Comparison of ENCODE assay signal across 12 cellular contexts in the genomic region with DNA sequence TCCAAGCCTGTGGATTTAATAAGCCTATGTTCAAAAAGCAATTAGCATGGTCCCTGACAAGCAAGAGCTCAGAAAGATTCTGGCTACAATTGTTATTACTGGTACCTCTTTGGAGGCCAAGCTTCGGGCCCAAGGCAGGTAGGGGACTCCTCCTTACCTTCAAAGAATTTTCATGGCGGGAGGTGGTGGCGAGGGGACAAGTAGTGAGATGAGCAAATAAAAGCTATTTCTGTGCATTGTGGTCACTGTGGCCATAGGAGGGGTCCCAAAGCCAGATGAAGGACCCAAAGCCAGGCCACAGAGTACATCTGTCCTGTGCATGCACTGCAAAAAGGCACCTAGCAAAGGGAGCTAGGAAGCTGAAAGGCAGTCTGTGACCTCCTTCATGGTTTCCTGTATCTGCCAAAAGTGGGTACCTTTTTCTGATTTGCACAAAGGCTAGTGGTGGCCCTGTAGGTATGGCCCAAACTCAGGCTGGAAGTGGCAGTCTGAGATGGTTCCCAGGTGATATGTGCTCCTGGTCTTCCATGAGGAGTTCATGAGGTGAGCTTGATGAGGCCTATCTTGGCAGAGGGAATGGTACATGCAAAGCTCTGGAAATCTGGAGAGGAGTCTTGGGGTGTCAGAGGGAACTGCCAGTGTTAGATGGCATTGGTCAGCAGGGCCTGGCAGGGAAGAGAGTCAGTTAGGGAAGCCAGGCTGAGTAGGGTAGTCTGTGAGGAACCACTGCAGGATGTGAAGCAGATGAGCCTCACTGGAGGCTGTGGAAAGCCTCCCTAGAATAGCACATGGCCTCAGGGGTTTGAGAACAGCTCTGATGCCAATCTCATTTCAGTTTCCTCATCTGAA. TPM values are rescaled to one million over a fixed set of nuclear protein-coding genes. Genes with fewer than 3 reads are reported as not detected.
DNase-seq lines count a peak whose midpoint lies in the region; ATAC-seq and TF ChIP-seq lines count a peak whose summit lies in the region.
"Had no signal": no experiment of that assay in that cellular context is flagged by ENCODE, and none has a peak within 500 bp of the region (broad histone marks: within the 10 kb centered on the region; RNA-seq: fewer than 3 reads in every experiment).

No MANE protein-coding gene starts in this region.

- no peak overlapping the region for H3K27ac ChIP-seq in spleen

- H3K27ac Mint-ChIP-seq in activated CD8-positive, alpha-beta memory T cell treated with anti-CD3 and anti-CD28 coated beads, Interleukin-2, amount 10 ng/mL, durations not matched to agents 7 days and 5 days, result no peak overlapping the region
- peak overlapping the region; percentile 72 for H3K27ac Mint-ChIP-seq in T-helper 17 cell

- intact Hi-C loops in spleen (cut with DNase I; ENCODE audit: low total_unique reads), result no loop called here

- no peak overlapping the region for H3K4me3 Mint-ChIP-seq in activated CD8-positive, alpha-beta memory T cell treated with anti-CD3 and anti-CD28 coated beads, Interleukin-2, amount 10 ng/mL, durations not matched to agents 7 days and 5 days
- H3K4me3 Mint-ChIP-seq in T-helper 17 cell, result no peak overlapping the region

- no peak for TF ChIP-seq POLR2A in spleen (IDR thresholded peaks at IDR 0.05)

- no peak overlapping the region for H3K4me3 ChIP-seq in spleen

- no peaks in the 10 kb centered on the region for H3K36me3 Mint-ChIP-seq in activated CD8-positive, alpha-beta memory T cell treated with anti-CD3 and anti-CD28 coated beads, Interleukin-2, amount 10 ng/mL, durations not matched to agents 7 days and 5 days
- H3K36me3 Mint-ChIP-seq in T-helper 17 cell (ENCODE audit: low read depth), result peaks cover 2% of the 10 kb centered on the region

- CTCF ChIA-PET in activated CD8-positive, alpha-beta memory T cell treated with anti-CD3 and anti-CD28 coated beads, Interleukin-2, amount 10 ng/mL, durations not matched to agents 7 days and 5 days (lab: Charles Lee), result interaction anchor here (0.9 to 9.0 kb wide), 5 partner anchors 9 to 123 kb away, joined by 3 to 109 read pairs (median 5); no protein-coding TSS in a partner anchor

- 85 to 94% (median 91%) methylated on average over 3 of the region's 3 CpGs for WGBS in spleen, 5 donors

- no peak for ATAC-seq in activated CD8-positive, alpha-beta memory T cell treated with anti-CD3 and anti-CD28 coated beads, Interleukin-2, amount 10 ng/mL, durations not matched to agents 7 days and 5 days
- ATAC-seq in T-helper 17 cell (no peak), left lobe of liver (no peak)
- ATAC-seq: PC-3 had no signal

- no peaks in the 10 kb centered on the region for H3K36me3 ChIP-seq in spleen

- H3K4me1 ChIP-seq in spleen, result peaks cover 15 to 79% (median 38%) of the 10 kb centered on the region in 6 donors

- peaks cover 0 to 33% (median 0%) of the 10 kb centered on the region in 7 donors for H3K27me3 ChIP-seq in spleen (replicated peaks in 1 of 7)

- peak; percentile 1 for DNase-seq in activated CD8-positive, alpha-beta memory T cell treated with anti-CD3 and anti-CD28 coated beads, Interleukin-2, amount 50 U/mL, for 4 hours
- DNase-seq in activated CD8-positive, alpha-beta memory T cell treated with anti-CD3 and anti-CD28 coated beads, Interleukin-2, amount 10 ng/mL, durations not matched to agents 7 days and 5 days, result no peak
- DNase-seq in T-helper 17 cell (no peak), left lobe of liver (ENCODE audit: low spot score) (peak; percentile 35), spleen (peak; percentile 51), NK-92 (lab: John Stamatoyannopoulos, UW; ENCODE audit: unreplicated experiment) (no peak), NCI-H2029 treated with DMSO at 0.1 percent for 48 hours (lab: John Stamatoyannopoulos, UW) (no peak), NCI-H2171 (lab: John Stamatoyannopoulos, UW) (no peak)
- DNase-seq: central memory CD4-positive, alpha-beta T cell; NCI-H1092 treated with DMSO at 0.1 percent for 48 hours; PC-3; T-helper 1 cell had no signal

- H3K4me1 Mint-ChIP-seq in activated CD8-positive, alpha-beta memory T cell treated with anti-CD3 and anti-CD28 coated beads, Interleukin-2, amount 10 ng/mL, durations not matched to agents 7 days and 5 days, result peaks cover 32% of the 10 kb centered on the region
- H3K4me1 Mint-ChIP-seq in T-helper 17 cell, result peaks cover 20% of the 10 kb centered on the region

- no peak for TF ChIP-seq CTCF in spleen (IDR thresholded peaks at IDR 0.05 in 8 of 11, conservative IDR thresholded peaks at IDR 0.05 in 3 of 11)

- no peaks in the 10 kb centered on the region for H3K9me3 Mint-ChIP-seq in activated CD8-positive, alpha-beta memory T cell treated with anti-CD3 and anti-CD28 coated beads, Interleukin-2, amount 10 ng/mL, durations not matched to agents 7 days and 5 days (ENCODE audit: low read depth)

- H3K27me3 Mint-ChIP-seq in activated CD8-positive, alpha-beta memory T cell treated with anti-CD3 and anti-CD28 coated beads, Interleukin-2, amount 10 ng/mL, durations not matched to agents 7 days and 5 days, result peaks cover 36% of the 10 kb centered on the region
- peaks cover 22% of the 10 kb centered on the region for H3K27me3 Mint-ChIP-seq in T-helper 17 cell

- H3K9me3 ChIP-seq in T-helper 17 cell (ENCODE audit: control insufficient read depth, low read length, poor library complexity, severe bottlenecking) (no peaks in the 10 kb centered on the region), spleen (no peaks in the 10 kb centered on the region)

RNA-seq across cellular contexts. Expression of a gene that starts 3.3 kb away (rescaled TPM):
- total RNA-seq in activated CD8-positive, alpha-beta memory T cell treated with anti-CD3 and anti-CD28 coated beads, Interleukin-2, amount 10 ng/mL, durations not matched to agents 7 days and 5 days, result 1 to 10 TPM; 1.8 to 4.1 TPM
- total RNA-seq in T-helper 17 cell (1 to 10 TPM; 3.2 to 4.3 TPM), left lobe of liver (64.0 TPM), spleen (10 to 100 TPM; 57.5 to 69.5 (median 62.8) TPM)
- 10 to 100 TPM; 46.4 to 69.5 (median 60.8) TPM for polyA plus RNA-seq in spleen

Comparison
In these comparisons a context has a peak if more than half of its experiments do, and no peak if none do; other contexts are left out.
1. DNase-seq: peak in activated CD8-positive, alpha-beta memory T cell treated with anti-CD3 and anti-CD28 coated beads, Interleukin-2, amount 50 U/mL, for 4 hours (single experiment), left lobe of liver (single experiment) and spleen (single experiment); none in activated CD8-positive, alpha-beta memory T cell treated with anti-CD3 and anti-CD28 coated beads, Interleukin-2, amount 10 ng/mL, durations not matched to agents 7 days and 5 days (single experiment), T-helper 17 cell (0 of 3), NK-92 (single experiment), NCI-H2029 treated with DMSO at 0.1 percent for 48 hours (single experiment) and NCI-H2171 (single experiment).
2. RNA of a gene that starts 3.3 kb away (total RNA-seq): 64.0 TPM in left lobe of liver (single experiment) and 57.5 to 69.5 TPM in spleen; 3.2 to 4.3 TPM in T-helper 17 cell and 1.8 to 4.1 TPM in activated CD8-positive, alpha-beta memory T cell treated with anti-CD3 and anti-CD28 coated beads, Interleukin-2, amount 10 ng/mL, durations not matched to agents 7 days and 5 days; every median in the first group is over 10 times any median in the second.